Comparison of ENCODE assay signal across 8 cellular contexts in genomic region chr5:10863763-10864383, GRCh38.
DNase-seq lines count a peak whose midpoint lies in the region; ATAC-seq and TF ChIP-seq lines count a peak whose summit lies in the region.

No MANE protein-coding gene starts in this region.

- POLR2A ChIA-PET in Panc1 (lab: Charles Lee) = interaction anchor here (0.6 kb wide), 1 partner anchor 9 kb away, joined by 5 read pairs; no protein-coding TSS in a partner anchor

- TF ChIP-seq CTCF in Panc1 (IDR thresholded peaks at IDR 0.05) (peak; percentile 94), sigmoid colon (IDR thresholded peaks at IDR 0.05) (peak in 2 of 4 experiments; percentile 48)

- BruUV-seq in Panc1 (replicated peaks; lab: Mats Ljungman, UMichigan) = no TSS peak

- H3K4me1 ChIP-seq in Panc1 (ENCODE audit: control insufficient read depth, insufficient read depth, low read length) (no peaks in the 10 kb centered on the region), sigmoid colon (no peaks in the 10 kb centered on the region)

- peak; percentile 95 for ATAC-seq in GM19351 (IDR thresholded peaks at IDR 0.05; ENCODE audit: unreplicated experiment)
- peak; percentile 85 for ATAC-seq in HG03280 (IDR thresholded peaks at IDR 0.05; ENCODE audit: unreplicated experiment)
- ATAC-seq in Panc1 = peak; percentile 79

- in situ Hi-C loops in Panc1 (cut with HindIII; ENCODE audit: low pct_unique_long_range_greater_than_20kb, low sequenced_read_pairs) = no loop called here

- WGBS in sigmoid colon, 2 donors = 51 to 67% methylated on average over 15 of the region's 15 CpGs

- H3K36me3 ChIP-seq in Panc1 (ENCODE audit: control insufficient read depth, insufficient read depth, low read length) (no peaks in the 10 kb centered on the region), sigmoid colon (no peaks in the 10 kb centered on the region)

- no peaks in the 10 kb centered on the region for H3K9me3 ChIP-seq in Panc1 (ENCODE audit: control insufficient read depth, insufficient read depth, low read depth, low read length)
- no peaks in the 10 kb centered on the region for H3K9me3 ChIP-seq in sigmoid colon

- TF ChIP-seq POLR2A in sigmoid colon (IDR thresholded peaks at IDR 0.05) = no peak

- no peak for TF ChIP-seq EP300 in sigmoid colon (IDR thresholded peaks at IDR 0.05)

- H3K27me3 ChIP-seq in Panc1 (ENCODE audit: control insufficient read depth, insufficient read depth, low read length) (no peaks in the 10 kb centered on the region; the same call in 1 of the 2 replicates), sigmoid colon (peaks cover 0 to 3% (median 0%) of the 10 kb centered on the region in 3 donors)

- H3K27ac ChIP-seq in Panc1 (ENCODE audit: low read length) (no peak overlapping the region), sigmoid colon (no peak overlapping the region)

- peak; percentile 51 for DNase-seq in COLO829 (ENCODE audit: low spot score)
- peak; percentile 32 for DNase-seq in Panc1 (ENCODE audit: low read depth, low spot score)
- DNase-seq in activated T-helper 1 cell treated with anti-CD3 and anti-CD28 coated beads, Interleukin-2, amount 50 U/mL, for 16 hours (ENCODE audit: low read depth in 1 of 2, low spot score in 1 of 2) = peak; percentile 5 to 15
- DNase-seq in globus pallidus (ENCODE audit: low spot score) = peak; percentile 52
- peak; percentile 17 for DNase-seq in renal cortical epithelial cell (ENCODE audit: low read depth)
- no peak for DNase-seq in sigmoid colon

- intact Hi-C loops in Panc1 (cut with micrococcal nuclease; ENCODE audit: unreplicated experiment) (loop anchor here (10.0 kb wide), 1 partner anchor 169 kb away; no protein-coding TSS in a partner anchor), sigmoid colon (cut with DNase I) (no loop called here)

- no peak overlapping the region for H3K4me3 ChIP-seq in Panc1 (ENCODE audit: low read depth in 2 of 2, low read length in 2 of 2)
- H3K4me3 ChIP-seq in sigmoid colon = no peak overlapping the region

- CTCF ChIA-PET in Panc1 (lab: Charles Lee) = interaction anchor here (0.7 kb wide), 1 partner anchor 73 kb away, joined by 3 read pairs; no protein-coding TSS in a partner anchor
